ENCODE assay signal across 7 cellular contexts in genomic region chr17:35460354-35460851, GRCh38. TPM values are rescaled to one million over a fixed set of nuclear protein-coding genes. Genes with fewer than 3 reads are reported as not detected.
A peak's percentile ranks its signal among the peaks of the same experiment; 100 is the strongest.
DNase-seq lines count a peak whose midpoint lies in the region; ATAC-seq and TF ChIP-seq lines count a peak whose summit lies in the region.

No MANE protein-coding gene starts in this region.

- no peaks in the 10 kb centered on the region for H3K9me2 ChIP-seq in PC-3 (replicated peaks; ENCODE audit: low read length)

- POLR2A ChIA-PET in PC-3 (lab: Charles Lee; ENCODE audit: unreplicated experiment), result no interaction called here

- peaks cover 7% of the 10 kb centered on the region; the same call in 1 of the 2 replicates for H3K27me3 ChIP-seq in PC-3 (ENCODE audit: low read length)

- H3K27ac Mint-ChIP-seq in activated naive CD8-positive, alpha-beta T cell, result peak overlapping the region; percentile 76

- no peak overlapping the region for H3K27ac ChIP-seq in PC-3 (ENCODE audit: low read length)

- H4K20me1 ChIP-seq in PC-3 (ENCODE audit: low read length), result no peaks in the 10 kb centered on the region

- H3K4me3 ChIP-seq in PC-3 (ENCODE audit: low read length), result peak overlapping the region; percentile 56

- H3K79me2 ChIP-seq in PC-3 (ENCODE audit: low read length), result no peaks in the 10 kb centered on the region

- ATAC-seq in GM19023 (IDR thresholded peaks at IDR 0.05; ENCODE audit: unreplicated experiment) (peak; percentile 84), HG02973 (IDR thresholded peaks at IDR 0.05; ENCODE audit: unreplicated experiment) (peak; percentile 76), PC-3 (peak; percentile 96)

- H3K4me1 Mint-ChIP-seq in activated naive CD8-positive, alpha-beta T cell (ENCODE audit: low read depth), result peaks cover 18% of the 10 kb centered on the region

- peaks cover 13% of the 10 kb centered on the region for H3K9me3 Mint-ChIP-seq in activated naive CD8-positive, alpha-beta T cell (ENCODE audit: low read depth)

- H3F3A ChIP-seq in PC-3 (ENCODE audit: low read length, unreplicated experiment), result no peaks in the 10 kb centered on the region

- no peaks in the 10 kb centered on the region for H3K9me3 ChIP-seq in PC-3 (ENCODE audit: low read length)

- no peaks in the 10 kb centered on the region for H3K36me3 ChIP-seq in PC-3 (ENCODE audit: low read depth, low read length)

- intact Hi-C loops in PC-3 (cut with micrococcal nuclease), result loop anchor here (1.0 to 5.0 kb wide), 2 partner anchors 12 to 88 kb away; partner anchors contain the start of genes SLFN11 and SLFN13

- H3K4me1 ChIP-seq in PC-3 (ENCODE audit: insufficient read depth, low read length), result peaks cover 9% of the 10 kb centered on the region

- no peak overlapping the region; the same call in 1 of the 2 replicates for H3K9ac ChIP-seq in PC-3 (ENCODE audit: low read length)

- BruUV-seq in PC-3 (replicated peaks; lab: Mats Ljungman, UMichigan), result no TSS peak

- H3K4me3 Mint-ChIP-seq in activated naive CD8-positive, alpha-beta T cell, result peak overlapping the region; percentile 83

- DNase-seq in PC-3, result peak; percentile 76
- peak; percentile 82 for DNase-seq in kidney tubule cell (ENCODE audit: low spot score)
- peak; percentile 44 to 53 for DNase-seq in stimulated activated CD8-positive, alpha-beta memory T cell treated with anti-CD3 and anti-CD28 coated beads, Interleukin-15, amount 100 ng/mL, for 48 hours (ENCODE audit: low read depth in 2 of 2)
- no peak for DNase-seq in dedifferentiated amniotic fluid mesenchymal stem cell (ENCODE audit: extremely low spot score)

- CTCF ChIA-PET in PC-3 (lab: Charles Lee), result no interaction called here

- H3K4me2 ChIP-seq in PC-3 (ENCODE audit: low read length), result peak overlapping the region; percentile 78

- H3K27me3 Mint-ChIP-seq in activated naive CD8-positive, alpha-beta T cell, result no peaks in the 10 kb centered on the region

- TF ChIP-seq CTCF in PC-3 (conservative IDR thresholded peaks at IDR 0.05; ENCODE audit: low read depth, low read length), result no peak

- peak overlapping the region; percentile 68 for H2AFZ ChIP-seq in PC-3 (ENCODE audit: low read length)

- H3K36me3 Mint-ChIP-seq in activated naive CD8-positive, alpha-beta T cell, result peaks cover 15% of the 10 kb centered on the region

RNA-seq across cellular contexts. Expression of gene SLFN13, which starts 11.8 kb away (rescaled TPM):
- 4.6 and 8.2 TPM in 2 replicates for total RNA-seq in PC-3 (2014; rRNA removed)

RNA-seq across cellular contexts. Expression of gene SLFN12, which starts 28.1 kb away (rescaled TPM):
- total RNA-seq in PC-3 (2014; rRNA removed), result not detected in 2 replicates
